Comparison of ENCODE assay signal across 9 cellular contexts in the genomic region with DNA sequence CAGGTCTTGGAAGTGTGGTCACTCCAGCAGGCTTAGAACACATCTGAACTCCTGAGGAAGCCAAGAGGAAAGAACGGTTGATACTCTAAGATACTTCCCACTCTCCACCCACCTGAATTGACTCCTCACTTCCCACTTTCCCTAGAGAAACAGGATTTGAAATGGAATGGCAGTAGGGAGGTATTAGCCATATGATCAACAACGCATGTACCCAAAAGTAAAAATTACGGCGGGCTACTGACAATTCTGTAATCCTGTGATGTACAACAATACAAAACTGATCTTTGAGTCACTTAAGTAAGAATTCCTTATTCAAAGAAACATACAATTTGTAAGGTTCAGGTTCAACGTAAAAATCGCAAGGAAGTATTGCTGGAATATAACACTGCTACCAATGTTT. TPM values are rescaled to one million over a fixed set of nuclear protein-coding genes. Genes with fewer than 3 reads are reported as not detected.
DNase-seq lines count a peak whose midpoint lies in the region; ATAC-seq and TF ChIP-seq lines count a peak whose summit lies in the region.
"Had no signal": no experiment of that assay in that cellular context is flagged by ENCODE, and none has a peak within 500 bp of the region (broad histone marks: within the 10 kb centered on the region; RNA-seq: fewer than 3 reads in every experiment).

No MANE protein-coding gene starts in this region.

- peak in 1 of 2 donors; percentile 42 for DNase-seq in cardiac muscle cell (ENCODE audit: low read depth in 1 of 2, low spot score in 1 of 2)
- no peak for DNase-seq in Right ventricle myocardium inferior (ENCODE audit: missing footprints)
- peak; percentile 25 for DNase-seq in midbrain (lab: John Stamatoyannopoulos, UW)
- DNase-seq in uterus: no peak
- DNase-seq in GM10248 (ENCODE audit: extremely low spot score): no peak
- no peak for DNase-seq in activated T-cell treated with anti-CD3 and anti-CD28 coated beads, Interleukin-2, amount 50 U/mL, for 72 hours

- H3K27ac Mint-ChIP-seq in activated T-cell treated with anti-CD3 and anti-CD28 coated beads, Interleukin-2, amount 50 U/mL, for 72 hours: no peak overlapping the region

- H3K9ac ChIP-seq in endocrine pancreas (ENCODE audit: control insufficient read depth, insufficient read depth, low read length): no peak overlapping the region

- intact Hi-C loops in Right ventricle myocardium inferior (cut with DNase I): loop anchor here (2.0 to 5.0 kb wide), 3 partner anchors 310 to 701 kb away; no protein-coding TSS in a partner anchor
- intact Hi-C loops in uterus (cut with DNase I; ENCODE audit: low total_unique reads): no loop called here

- no peak for ATAC-seq in Right ventricle myocardium inferior
- ATAC-seq in activated T-cell treated with anti-CD3 and anti-CD28 coated beads, Interleukin-2, amount 50 U/mL, for 72 hours (replicated peaks in 1 of 2): no peak
- no peak for ATAC-seq in HG03108 (IDR thresholded peaks at IDR 0.05; ENCODE audit: unreplicated experiment)

- H3K9me3 ChIP-seq in cardiac muscle cell (ENCODE audit: low read depth) (no peaks in the 10 kb centered on the region), endocrine pancreas (ENCODE audit: control insufficient read depth, low read length) (no peaks in the 10 kb centered on the region), uterus (no peaks in the 10 kb centered on the region)

- no peak for TF ChIP-seq POLR2A in uterus (IDR thresholded peaks at IDR 0.05)

- peaks cover 16% of the 10 kb centered on the region for H3K4me1 Mint-ChIP-seq in activated T-cell treated with anti-CD3 and anti-CD28 coated beads, Interleukin-2, amount 50 U/mL, for 72 hours (ENCODE audit: low read depth)

- H3K4me3 ChIP-seq in cardiac muscle cell (peak overlapping the region; percentile 98), endocrine pancreas (ENCODE audit: control insufficient read depth, insufficient read depth, low read length) (peak overlapping the region; percentile 99), uterus (peak overlapping the region; percentile 58 to 78)

- H3K27me3 ChIP-seq in cardiac muscle cell: no peaks in the 10 kb centered on the region
- no peaks in the 10 kb centered on the region for H3K27me3 ChIP-seq in endocrine pancreas (ENCODE audit: control insufficient read depth, insufficient read depth, low read length)
- H3K27me3 ChIP-seq in uterus: no peaks in the 10 kb centered on the region

- H3K4me1 ChIP-seq in cardiac muscle cell (ENCODE audit: low read depth) (peaks cover 15% of the 10 kb centered on the region), endocrine pancreas (ENCODE audit: control insufficient read depth, insufficient read depth, low read length) (peaks cover 4% of the 10 kb centered on the region), uterus (no peaks in the 10 kb centered on the region)

- POLR2A ChIA-PET in GM10248 (lab: Yijun Ruan, JAX): no interaction called here

- H3K36me3 ChIP-seq in cardiac muscle cell (peaks cover 15% of the 10 kb centered on the region), endocrine pancreas (ENCODE audit: control insufficient read depth, insufficient read depth, low read length) (no peaks in the 10 kb centered on the region), uterus (no peaks in the 10 kb centered on the region)

- TF ChIP-seq CTCF in cardiac muscle cell (IDR thresholded peaks at IDR 0.05; ENCODE audit: low read depth, low read length) (no peak), uterus (IDR thresholded peaks at IDR 0.05) (no peak), GM10248 (IDR thresholded peaks at IDR 0.05; ENCODE audit: control extremely low read depth, extremely low read depth, low read depth, missing control alignments) (no peak)

- no peak overlapping the region for H3K4me3 Mint-ChIP-seq in activated T-cell treated with anti-CD3 and anti-CD28 coated beads, Interleukin-2, amount 50 U/mL, for 72 hours

- H3K36me3 Mint-ChIP-seq in activated T-cell treated with anti-CD3 and anti-CD28 coated beads, Interleukin-2, amount 50 U/mL, for 72 hours (ENCODE audit: insufficient read depth in 2 of 2): peaks cover 0 to 1% of the 10 kb centered on the region in 2 donors

- CTCF ChIA-PET in GM10248 (lab: Yijun Ruan, JAX): no interaction called here

- H3K27ac ChIP-seq in cardiac muscle cell (peak overlapping the region; percentile 99), uterus (peak overlapping the region; percentile 90 to 92)

- peaks cover 12% of the 10 kb centered on the region for H3K27me3 Mint-ChIP-seq in activated T-cell treated with anti-CD3 and anti-CD28 coated beads, Interleukin-2, amount 50 U/mL, for 72 hours (ENCODE audit: low read depth)

- no peaks in the 10 kb centered on the region for H3K9me3 Mint-ChIP-seq in activated T-cell treated with anti-CD3 and anti-CD28 coated beads, Interleukin-2, amount 50 U/mL, for 72 hours

RNA-seq across cellular contexts. Expression of gene SPRY2, which starts 3.2 kb away (rescaled TPM):
- total RNA-seq in cardiac muscle cell (67.8 and 73.1 TPM in 2 replicates), Right ventricle myocardium inferior (40.0 TPM), uterus (10 to 100 TPM; 11.3 to 48.6 (median 45.6) TPM)
- polyA plus RNA-seq in cardiac muscle cell: 132 and 142 TPM in 2 replicates
- under 1 TPM; 0.21 to 0.22 TPM for total RNA-seq in activated T-cell treated with anti-CD3 and anti-CD28 coated beads, Interleukin-2, amount 50 U/mL, for 72 hours
- total RNA-seq: T-helper 1 cell treated with Interleukin-12 subunit alpha and Interleukin-12 subunit beta and Interleukin-4 antibody, amounts not matched to agents 30 ng/mL and 1 ng/mL, for 36 hours had no signal

Comparison
In these comparisons a context has a peak if more than half of its experiments do, and no peak if none do; other contexts are left out.
1. RNA of gene SPRY2, which starts 3.2 kb away (total RNA-seq): 67.8 to 73.1 TPM in cardiac muscle cell, 11.3 to 48.6 TPM in uterus and 40.0 TPM in Right ventricle myocardium inferior (single experiment); 0.21 to 0.22 TPM in activated T-cell treated with anti-CD3 and anti-CD28 coated beads, Interleukin-2, amount 50 U/mL, for 72 hours; every median in the first group is over 10 times any median in the second.
2. Peak in every context shown above with its lines, with median percentiles within 50 percentile points of each other: H3K4me3 ChIP-seq.